Comparison of ENCODE assay signal across 21 cellular contexts in genomic region chr14:95254356-95254755, GRCh38.
DNase-seq lines count a peak whose midpoint lies in the region; ATAC-seq and TF ChIP-seq lines count a peak whose summit lies in the region.
"Had no signal": no experiment of that assay in that cellular context is flagged by ENCODE, and none has a peak within 500 bp of the region (broad histone marks: within the 10 kb centered on the region; RNA-seq: fewer than 3 reads in every experiment).

No MANE protein-coding gene starts in this region.

- no peaks in the 10 kb centered on the region for H3K9me3 ChIP-seq in neural progenitor cell (ENCODE audit: low read depth)
- H3K9me3 ChIP-seq: BLaER1 had no signal

- H3F3A ChIP-seq in neural progenitor cell (ENCODE audit: low read depth), result peaks cover 36% of the 10 kb centered on the region

- H3K4me1 ChIP-seq in neural progenitor cell, result peaks cover 58% of the 10 kb centered on the region

- DNase-seq in cardiac septum (ENCODE audit: low spot score) (peak; percentile 24), Right ventricle myocardium inferior (ENCODE audit: missing footprints) (no peak), fibroblast of mammary gland (ENCODE audit: low read depth) (peak; percentile 86), neural progenitor cell (ENCODE audit: low spot score) (no peak), DMS153 treated with DMSO at 0.1 percent for 48 hours (lab: John Stamatoyannopoulos, UW; ENCODE audit: unreplicated experiment) (no peak)
- DNase-seq: CD4-positive, CD25-positive, alpha-beta regulatory T cell; MV-4-11; NCI-H1105 treated with DMSO at 0.1 percent for 48 hours; NCI-H1930; NCI-H446; NCI-H82; PC-9; RPMI8226; SHP77; SW 1271 had no signal

- H3K4me2 ChIP-seq in neural progenitor cell, result peak overlapping the region; percentile 72
- H3K4me2 ChIP-seq: BLaER1 had no signal

- no peak overlapping the region for H3K27ac ChIP-seq in neural progenitor cell
- H3K27ac ChIP-seq: 22Rv1, BLaER1, PC-9 had no signal

- no peak overlapping the region for H2AFZ ChIP-seq in neural progenitor cell (replicated peaks)
- H2AFZ ChIP-seq: PC-9 had no signal

- TF ChIP-seq CTCF in fibroblast of mammary gland (conservative IDR thresholded peaks at IDR 0.05; ENCODE audit: control insufficient read depth, insufficient read depth, low read depth, low read length) (no peak), neural progenitor cell (IDR thresholded peaks at IDR 0.05) (no peak)

- no peaks in the 10 kb centered on the region for H3K79me2 ChIP-seq in neural progenitor cell (ENCODE audit: low read depth)

- H3K36me3 Mint-ChIP-seq in neural progenitor cell, result no peaks in the 10 kb centered on the region
- H3K36me3 Mint-ChIP-seq: CD4-positive, CD25-positive, alpha-beta regulatory T cell had no signal

- H3K27me3 ChIP-seq in neural progenitor cell, result no peaks in the 10 kb centered on the region
- H3K27me3 ChIP-seq: BLaER1 had no signal

- H3K4me1 Mint-ChIP-seq in neural progenitor cell, result peaks cover 65% of the 10 kb centered on the region
- H3K4me1 Mint-ChIP-seq: CD4-positive, CD25-positive, alpha-beta regulatory T cell had no signal

- H3K4me3 Mint-ChIP-seq in neural progenitor cell, result no peak overlapping the region
- H3K4me3 Mint-ChIP-seq: CD4-positive, CD25-positive, alpha-beta regulatory T cell had no signal

- H3K36me3 ChIP-seq in neural progenitor cell, result no peaks in the 10 kb centered on the region
- H3K36me3 ChIP-seq: BLaER1 had no signal

- no peak overlapping the region for H3K9ac ChIP-seq in neural progenitor cell
- H3K9ac ChIP-seq: BLaER1 had no signal

- H3K4me3 ChIP-seq in fibroblast of mammary gland (ENCODE audit: control insufficient read depth, low read depth, low read length) (no peak overlapping the region), neural progenitor cell (no peak overlapping the region)
- H3K4me3 ChIP-seq: BLaER1, PC-9 had no signal

- ATAC-seq in Right ventricle myocardium inferior (no peak), SK-N-SH treated with all-trans-retinoic acid at 6 μM for 48 hours (peak; percentile 54), GM19023 (IDR thresholded peaks at IDR 0.05; ENCODE audit: unreplicated experiment) (no peak), GM21381 (IDR thresholded peaks at IDR 0.05; ENCODE audit: unreplicated experiment) (no peak)
- ATAC-seq: HepG2 had no signal

- H4K20me1 ChIP-seq in neural progenitor cell (ENCODE audit: low read depth), result peaks cover 18% of the 10 kb centered on the region
- H4K20me1 ChIP-seq: BLaER1 had no signal

- H3K9me3 Mint-ChIP-seq in neural progenitor cell, result no peaks in the 10 kb centered on the region
- H3K9me3 Mint-ChIP-seq: CD4-positive, CD25-positive, alpha-beta regulatory T cell had no signal

- H3K27ac Mint-ChIP-seq in neural progenitor cell, result no peak overlapping the region
- H3K27ac Mint-ChIP-seq: CD4-positive, CD25-positive, alpha-beta regulatory T cell had no signal

- peaks cover 10% of the 10 kb centered on the region for H3K27me3 Mint-ChIP-seq in neural progenitor cell (ENCODE audit: insufficient read depth, low read depth)
- H3K27me3 Mint-ChIP-seq: CD4-positive, CD25-positive, alpha-beta regulatory T cell had no signal

- intact Hi-C loops in cardiac septum (cut with DNase I) (no loop called here), Right ventricle myocardium inferior (cut with DNase I) (no loop called here)

TF ChIP-seq in SK-N-SH treated with all-trans-retinoic acid at 6 μM for 48 hours, 23 proteins besides CTCF, POLR2A, EP300 and RAD21:
- TF ChIP-seq ZFP3 (CRISPR knock-in tag; IDR thresholded peaks at IDR 0.05), result no peak
- TF ChIP-seq, protein P1, sequence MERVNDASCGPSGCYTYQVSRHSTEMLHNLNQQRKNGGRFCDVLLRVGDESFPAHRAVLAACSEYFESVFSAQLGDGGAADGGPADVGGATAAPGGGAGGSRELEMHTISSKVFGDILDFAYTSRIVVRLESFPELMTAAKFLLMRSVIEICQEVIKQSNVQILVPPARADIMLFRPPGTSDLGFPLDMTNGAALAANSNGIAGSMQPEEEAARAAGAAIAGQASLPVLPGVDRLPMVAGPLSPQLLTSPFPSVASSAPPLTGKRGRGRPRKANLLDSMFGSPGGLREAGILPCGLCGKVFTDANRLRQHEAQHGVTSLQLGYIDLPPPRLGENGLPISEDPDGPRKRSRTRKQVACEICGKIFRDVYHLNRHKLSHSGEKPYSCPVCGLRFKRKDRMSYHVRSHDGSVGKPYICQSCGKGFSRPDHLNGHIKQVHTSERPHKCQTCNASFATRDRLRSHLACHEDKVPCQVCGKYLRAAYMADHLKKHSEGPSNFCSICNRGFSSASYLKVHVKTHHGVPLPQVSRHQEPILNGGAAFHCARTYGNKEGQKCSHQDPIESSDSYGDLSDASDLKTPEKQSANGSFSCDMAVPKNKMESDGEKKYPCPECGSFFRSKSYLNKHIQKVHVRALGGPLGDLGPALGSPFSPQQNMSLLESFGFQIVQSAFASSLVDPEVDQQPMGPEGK (CRISPR knock-in tag; IDR thresholded peaks at IDR 0.05; ENCODE audit: borderline replicate concordance), result no peak
- TF ChIP-seq, protein P2, sequence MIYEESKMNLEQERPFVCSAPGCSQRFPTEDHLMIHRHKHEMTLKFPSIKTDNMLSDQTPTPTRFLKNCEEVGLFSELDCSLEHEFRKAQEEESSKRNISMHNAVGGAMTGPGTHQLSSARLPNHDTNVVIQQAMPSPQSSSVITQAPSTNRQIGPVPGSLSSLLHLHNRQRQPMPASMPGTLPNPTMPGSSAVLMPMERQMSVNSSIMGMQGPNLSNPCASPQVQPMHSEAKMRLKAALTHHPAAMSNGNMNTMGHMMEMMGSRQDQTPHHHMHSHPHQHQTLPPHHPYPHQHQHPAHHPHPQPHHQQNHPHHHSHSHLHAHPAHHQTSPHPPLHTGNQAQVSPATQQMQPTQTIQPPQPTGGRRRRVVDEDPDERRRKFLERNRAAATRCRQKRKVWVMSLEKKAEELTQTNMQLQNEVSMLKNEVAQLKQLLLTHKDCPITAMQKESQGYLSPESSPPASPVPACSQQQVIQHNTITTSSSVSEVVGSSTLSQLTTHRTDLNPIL (CRISPR knock-in tag; IDR thresholded peaks at IDR 0.05; ENCODE audit: low read depth), result no peak
- TF ChIP-seq ZC3H10 (CRISPR knock-in tag; IDR thresholded peaks at IDR 0.05), result no peak
- TF ChIP-seq, protein P3, sequence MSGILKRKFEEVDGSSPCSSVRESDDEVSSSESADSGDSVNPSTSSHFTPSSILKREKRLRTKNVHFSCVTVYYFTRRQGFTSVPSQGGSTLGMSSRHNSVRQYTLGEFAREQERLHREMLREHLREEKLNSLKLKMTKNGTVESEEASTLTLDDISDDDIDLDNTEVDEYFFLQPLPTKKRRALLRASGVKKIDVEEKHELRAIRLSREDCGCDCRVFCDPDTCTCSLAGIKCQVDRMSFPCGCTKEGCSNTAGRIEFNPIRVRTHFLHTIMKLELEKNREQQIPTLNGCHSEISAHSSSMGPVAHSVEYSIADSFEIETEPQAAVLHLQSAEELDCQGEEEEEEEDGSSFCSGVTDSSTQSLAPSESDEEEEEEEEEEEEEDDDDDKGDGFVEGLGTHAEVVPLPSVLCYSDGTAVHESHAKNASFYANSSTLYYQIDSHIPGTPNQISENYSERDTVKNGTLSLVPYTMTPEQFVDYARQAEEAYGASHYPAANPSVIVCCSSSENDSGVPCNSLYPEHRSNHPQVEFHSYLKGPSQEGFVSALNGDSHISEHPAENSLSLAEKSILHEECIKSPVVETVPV (CRISPR knock-in tag; IDR thresholded peaks at IDR 0.05), result no peak
- TF ChIP-seq OSR1 (CRISPR knock-in tag; IDR thresholded peaks at IDR 0.05), result no peak
- TF ChIP-seq, protein P4, sequence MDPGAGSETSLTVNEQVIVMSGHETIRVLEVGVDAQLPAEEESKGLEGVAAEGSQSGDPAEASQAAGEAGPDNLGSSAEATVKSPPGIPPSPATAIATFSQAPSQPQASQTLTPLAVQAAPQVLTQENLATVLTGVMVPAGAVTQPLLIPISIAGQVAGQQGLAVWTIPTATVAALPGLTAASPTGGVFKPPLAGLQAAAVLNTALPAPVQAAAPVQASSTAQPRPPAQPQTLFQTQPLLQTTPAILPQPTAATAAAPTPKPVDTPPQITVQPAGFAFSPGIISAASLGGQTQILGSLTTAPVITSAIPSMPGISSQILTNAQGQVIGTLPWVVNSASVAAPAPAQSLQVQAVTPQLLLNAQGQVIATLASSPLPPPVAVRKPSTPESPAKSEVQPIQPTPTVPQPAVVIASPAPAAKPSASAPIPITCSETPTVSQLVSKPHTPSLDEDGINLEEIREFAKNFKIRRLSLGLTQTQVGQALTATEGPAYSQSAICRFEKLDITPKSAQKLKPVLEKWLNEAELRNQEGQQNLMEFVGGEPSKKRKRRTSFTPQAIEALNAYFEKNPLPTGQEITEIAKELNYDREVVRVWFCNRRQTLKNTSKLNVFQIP (CRISPR knock-in tag; IDR thresholded peaks at IDR 0.05; ENCODE audit: borderline replicate concordance, low read depth), result no peak
- no peak for TF ChIP-seq TSHZ2 (CRISPR knock-in tag; IDR thresholded peaks at IDR 0.05)

Comparison
In these comparisons a context has a peak if more than half of its experiments do, and no peak if none do; other contexts are left out.
1. DNase-seq: peak in cardiac septum (single experiment) and fibroblast of mammary gland (single experiment); none in Right ventricle myocardium inferior (single experiment), neural progenitor cell (single experiment) and DMS153 treated with DMSO at 0.1 percent for 48 hours (single experiment).